In the genomic region with DNA sequence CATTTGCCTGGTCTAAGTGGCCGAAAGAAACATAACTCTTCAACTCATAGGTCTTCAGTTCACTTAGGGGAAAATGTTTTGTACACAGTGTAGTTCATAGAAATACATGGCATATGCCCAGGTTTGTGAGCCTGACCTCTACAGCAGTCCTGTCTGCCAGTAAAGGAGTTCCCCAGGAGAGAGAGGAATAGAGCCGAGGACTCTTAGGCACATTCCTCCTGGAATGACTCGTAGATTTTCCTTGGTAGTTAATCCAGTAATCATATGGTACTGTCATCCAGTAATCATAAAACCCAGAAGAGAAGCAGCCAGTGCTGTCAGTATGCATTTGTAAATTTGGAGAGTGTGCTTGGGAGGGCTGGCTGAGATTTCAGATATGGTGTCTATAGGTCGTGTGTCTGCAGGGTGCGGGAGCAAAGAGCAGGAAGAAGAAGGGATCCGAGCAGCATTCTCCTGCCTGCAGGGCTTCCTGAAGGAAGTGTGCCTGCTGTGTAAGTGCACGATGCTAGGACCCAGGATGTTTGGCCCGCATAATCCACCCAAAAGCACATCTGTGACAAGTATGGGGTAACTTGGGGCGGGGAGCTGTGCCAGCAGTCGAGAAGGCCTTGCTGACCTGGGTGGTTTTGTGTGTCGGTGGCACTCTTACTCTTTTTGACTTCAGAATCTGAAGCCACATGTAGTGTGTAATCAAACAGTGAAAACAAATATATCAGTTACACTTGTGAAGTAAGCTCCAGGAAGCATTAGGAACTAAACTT, we compare ENCODE assay signal across 13 cellular contexts. TPM values are rescaled to one million over a fixed set of nuclear protein-coding genes. Genes with fewer than 3 reads are reported as not detected.
DNase-seq lines count a peak whose midpoint lies in the region; ATAC-seq, FAIRE-seq and TF ChIP-seq lines count a peak whose summit lies in the region.
"Had no signal": no experiment of that assay in that cellular context is flagged by ENCODE, and none has a peak within 500 bp of the region (broad histone marks: within the 10 kb centered on the region; RNA-seq: fewer than 3 reads in every experiment).

No MANE protein-coding gene starts in this region.

- H3K4me3 ChIP-seq in fibroblast of the aortic adventitia (ENCODE audit: low read depth, low read length) (no peak overlapping the region), psoas muscle (peak overlapping the region; percentile 14)
- H3K4me3 ChIP-seq: esophagus squamous epithelium had no signal

- H3K9me3 Mint-ChIP-seq in stimulated activated memory B cell treated with anti-CD40 and anti-IgM and Interleukin-4, amounts not matched to agents 10 μg/mL and 1 μg/mL and 100 μg/mL, for 72 hours, result no peaks in the 10 kb centered on the region

- no peaks in the 10 kb centered on the region for H3K27me3 Mint-ChIP-seq in stimulated activated memory B cell treated with anti-CD40 and anti-IgM and Interleukin-4, amounts not matched to agents 10 μg/mL and 1 μg/mL and 100 μg/mL, for 72 hours

- peaks cover 60% of the 10 kb centered on the region for H3K4me1 ChIP-seq in psoas muscle

- WGBS in psoas muscle, 3 donors, result 21 to 28% (median 23%) methylated on average over 11 of the region's 11 CpGs

- H3K4me1 Mint-ChIP-seq in stimulated activated memory B cell treated with anti-CD40 and anti-IgM and Interleukin-4, amounts not matched to agents 10 μg/mL and 1 μg/mL and 100 μg/mL, for 72 hours, result peaks cover 42% of the 10 kb centered on the region

- peaks cover 16 to 59% of the 10 kb centered on the region in 2 donors for H3K36me3 ChIP-seq in psoas muscle (ENCODE audit: insufficient read depth in 1 of 2, low read depth in 1 of 2)

- intact Hi-C loops in psoas muscle (cut with DNase I), result no loop called here

- H3K4me3 Mint-ChIP-seq in stimulated activated memory B cell treated with anti-CD40 and anti-IgM and Interleukin-4, amounts not matched to agents 10 μg/mL and 1 μg/mL and 100 μg/mL, for 72 hours, result no peak overlapping the region

- peak; percentile 22 for DNase-seq in Caki2 (ENCODE audit: low read depth)
- peak; percentile 78 for DNase-seq in RCC 7860 (ENCODE audit: low spot score)
- peak; percentile 71 for DNase-seq in fibroblast of the aortic adventitia (ENCODE audit: low read depth)
- DNase-seq in psoas muscle, result peak in 1 of 2 donors; percentile 41
- DNase-seq in AML-193 (lab: John Stamatoyannopoulos, UW), result no peak
- DNase-seq: esophagus squamous epithelium; NCI-H774; stimulated activated CD4-positive, alpha-beta T cell treated with anti-CD3 and anti-CD28 coated beads, Interleukin-4, amount 100 ng/mL, for 4 hours; T1000 had no signal

- H3K27me3 ChIP-seq in psoas muscle (ENCODE audit: insufficient read depth in 3 of 3, low read length in 2 of 3), result no peaks in the 10 kb centered on the region
- H3K27me3 ChIP-seq: esophagus squamous epithelium had no signal

- no peaks in the 10 kb centered on the region for H3K9me3 ChIP-seq in psoas muscle
- H3K9me3 ChIP-seq: esophagus squamous epithelium had no signal

- peak; percentile 67 to 88 (median 78) for ATAC-seq in psoas muscle
- ATAC-seq in HG03460 (IDR thresholded peaks at IDR 0.05; ENCODE audit: unreplicated experiment), result no peak
- no peak for ATAC-seq in GM18868 (IDR thresholded peaks at IDR 0.05; ENCODE audit: unreplicated experiment)
- no peak for ATAC-seq in stimulated activated memory B cell treated with anti-CD40 and anti-IgM and Interleukin-4, amounts not matched to agents 10 μg/mL and 1 μg/mL and 100 μg/mL, for 72 hours

- H3K27ac Mint-ChIP-seq in stimulated activated memory B cell treated with anti-CD40 and anti-IgM and Interleukin-4, amounts not matched to agents 10 μg/mL and 1 μg/mL and 100 μg/mL, for 72 hours, result no peak overlapping the region

- TF ChIP-seq CTCF in fibroblast of the aortic adventitia (IDR thresholded peaks at IDR 0.05; ENCODE audit: insufficient read depth, low read length) (no peak), psoas muscle (IDR thresholded peaks at IDR 0.05) (no peak)

- FAIRE-seq in RCC 7860 (lab: Jason Lieb, UNC), result peak; percentile 71

- peak overlapping the region; percentile 74 for H3K27ac ChIP-seq in psoas muscle
- H3K27ac ChIP-seq: KMS-11 had no signal

- peaks cover 30% of the 10 kb centered on the region for H3K36me3 Mint-ChIP-seq in stimulated activated memory B cell treated with anti-CD40 and anti-IgM and Interleukin-4, amounts not matched to agents 10 μg/mL and 1 μg/mL and 100 μg/mL, for 72 hours

- in situ Hi-C loops in Caki2 (cut with HindIII; ENCODE audit: low pct_unique_long_range_greater_than_20kb, low sequenced_read_pairs), result no loop called here

RNA-seq across cellular contexts. Expression of gene EIF4H, which starts 13.9 kb away (rescaled TPM):
- total RNA-seq in Caki2 (2014; rRNA removed; shearing (Covaris generic); ENCODE audit: low replicate concordance), result 341 and 380 TPM in 2 replicates
- total RNA-seq in fibroblast of the aortic adventitia (ENCODE audit: low replicate concordance), result 198 and 225 TPM in 2 replicates
- total RNA-seq in psoas muscle, result 100 to 1,000 TPM; 223 to 327 (median 284) TPM
- 100 to 1,000 TPM; 196 to 263 (median 221) TPM for polyA plus RNA-seq in psoas muscle

RNA-seq across cellular contexts. Expression of gene LAT2, which starts 21.7 kb away (rescaled TPM):
- 0.84 and 5.4 TPM in 2 replicates for total RNA-seq in Caki2 (2014; rRNA removed; shearing (Covaris generic); ENCODE audit: low replicate concordance)
- total RNA-seq in fibroblast of the aortic adventitia (ENCODE audit: low replicate concordance) (0.18 TPM in 1 of 2 replicates, not detected in the other), psoas muscle (1 to 10 TPM; 1.9 to 3.3 (median 2.7) TPM)
- 1 to 10 TPM; 1.2 to 3.4 (median 2.9) TPM for polyA plus RNA-seq in psoas muscle

Comparison
In these comparisons a context has a peak if more than half of its experiments do, and no peak if none do; other contexts are left out.
1. DNase-seq: peak in Caki2 (single experiment), RCC 7860 (single experiment) and fibroblast of the aortic adventitia (single experiment); none in AML-193 (0 of 2).
2. ATAC-seq: peak in psoas muscle (4 of 4); none in HG03460 (single experiment), GM18868 (single experiment) and stimulated activated memory B cell treated with anti-CD40 and anti-IgM and Interleukin-4, amounts not matched to agents 10 μg/mL and 1 μg/mL and 100 μg/mL, for 72 hours (single experiment).